In genomic region chr19:44356383-44357111, GRCh38 we compare ENCODE assay signal across 8 cellular contexts. TPM values are rescaled to one million over a fixed set of nuclear protein-coding genes. Genes with fewer than 3 reads are reported as not detected.
DNase-seq lines count a peak whose midpoint lies in the region; ATAC-seq, FAIRE-seq and TF ChIP-seq lines count a peak whose summit lies in the region.

Gene ZNF112 (minus strand): TSS chr19:44356680. CDS start chr19:44340539, 16,141 bp downstream.

- TF ChIP-seq CTCF in A673 (conservative IDR thresholded peaks at IDR 0.05; ENCODE audit: low read depth, low read length) (no peak), K562 (IDR thresholded peaks at IDR 0.05 in 2 of 3, conservative IDR thresholded peaks at IDR 0.05 in 1 of 3; ENCODE audit: insufficient read depth in 2 of 3, low read depth in 1 of 3, low read length in 3 of 3) (no peak), hepatocyte (IDR thresholded peaks at IDR 0.05; ENCODE audit: poor library complexity) (no peak), parathyroid adenoma (IDR thresholded peaks at IDR 0.05) (no peak)

- in situ Hi-C loops in K562 (cut with MboI) = no loop called here

- H3K4me1 ChIP-seq in A673 (ENCODE audit: insufficient read depth, low read length, poor library complexity, severe bottlenecking) (no peaks in the 10 kb centered on the region), K562 (replicated peaks in 1 of 2; ENCODE audit: control insufficient read depth in 2 of 2, insufficient read depth in 2 of 2, low read length in 2 of 2) (no peaks in the 10 kb centered on the region), hepatocyte (ENCODE audit: insufficient read depth) (no peaks in the 10 kb centered on the region), parathyroid adenoma (no peaks in the 10 kb centered on the region)

- POLR2A ChIA-PET in A673 (lab: Charles Lee; ENCODE audit: low non-redundant PET) = no interaction called here
- POLR2A ChIA-PET in K562 (lab: Yijun Ruan, JAX) = no interaction called here

- no peaks in the 10 kb centered on the region for H4K20me1 ChIP-seq in K562 (replicated peaks; ENCODE audit: control insufficient read depth, insufficient read depth, low read length)
- H4K20me1 ChIP-seq in hepatocyte (ENCODE audit: insufficient read depth, poor library complexity, severe bottlenecking) = no peaks in the 10 kb centered on the region

- CTCF ChIA-PET in A673 (lab: Charles Lee) = no interaction called here
- CTCF ChIA-PET in K562 (lab: Yijun Ruan, JAX; ENCODE audit: low intra/inter-chr PET ratio) = no interaction called here

- H3K4me3 ChIP-seq in A673 (ENCODE audit: low read depth, low read length, poor library complexity, severe bottlenecking) (peak within 1 kb of the TSS; percentile 64), K562 (peak within 1 kb of the TSS; percentile 39), hepatocyte (peak within 1 kb of the TSS; percentile 54), parathyroid adenoma (ENCODE audit: low read depth, low read length) (peak within 1 kb of the TSS; percentile 90)

- FAIRE-seq in H54 (lab: Jason Lieb, UNC) (peak; percentile 100), K562 (lab: Jason Lieb, UNC) (peak; percentile 96)

- peak within 1 kb of the TSS; percentile 71 for H3K4me2 ChIP-seq in K562 (ENCODE audit: insufficient read depth, low read length)
- peak within 1 kb of the TSS; percentile 79 for H3K4me2 ChIP-seq in hepatocyte
- peak within 1 kb of the TSS; percentile 98 for H3K4me2 ChIP-seq in parathyroid adenoma (ENCODE audit: low read length)

- 5% methylated on average over 38 of the region's 38 CpGs for WGBS in K562 (ENCODE audit: insufficient coverage, low coverage, missing lambda C conversion rate)
- 3% methylated on average over 38 of the region's 38 CpGs for WGBS in hepatocyte (ENCODE audit: low lambda C conversion rate, missing lambda C conversion rate)

- H3K27me3 ChIP-seq in A673 (replicated peaks; ENCODE audit: insufficient read depth, low read depth, low read length, poor library complexity) (no peaks in the 10 kb centered on the region), K562 (ENCODE audit: control insufficient read depth in 2 of 2, insufficient read depth in 2 of 2, low read length in 2 of 2) (no peaks in the 10 kb centered on the region), hepatocyte (no peaks in the 10 kb centered on the region), parathyroid adenoma (ENCODE audit: control insufficient read depth, insufficient read depth, low read length) (no peaks in the 10 kb centered on the region)

- no peaks in the 10 kb centered on the region for H3K9me2 ChIP-seq in hepatocyte (replicated peaks; ENCODE audit: insufficient read depth)

- H3K9me1 ChIP-seq in K562 (ENCODE audit: control insufficient read depth, insufficient read depth, low read length) = no peaks in the 10 kb centered on the region

- H2AFZ ChIP-seq in K562 (ENCODE audit: low read depth, low read length) (peak within 1 kb of the TSS; percentile 95), hepatocyte (peak within 1 kb of the TSS; percentile 90), parathyroid adenoma (peak within 1 kb of the TSS; percentile 88)

- H3K79me2 ChIP-seq in K562 (ENCODE audit: control insufficient read depth, insufficient read depth, low read length) (no peaks in the 10 kb centered on the region), hepatocyte (peaks cover 43% of the 10 kb centered on the region), parathyroid adenoma (no peaks in the 10 kb centered on the region)

- TF ChIP-seq RAD21 in K562 (CRISPR knock-in tag; conservative IDR thresholded peaks at IDR 0.05 in 1 of 2, IDR thresholded peaks at IDR 0.05 in 1 of 2) = no peak

- ATAC-seq in K562 (peak; percentile 97), HG02852 (IDR thresholded peaks at IDR 0.05; ENCODE audit: unreplicated experiment) (no peak), GM19397 (IDR thresholded peaks at IDR 0.05; ENCODE audit: unreplicated experiment) (no peak)

- TF ChIP-seq POLR2A in H54 (IDR thresholded peaks at IDR 0.05; ENCODE audit: low read depth, low read length) (peak; percentile 72), K562 (conservative IDR thresholded peaks at IDR 0.05) (no peak)

- no peak for TF ChIP-seq EP300 in K562 (IDR thresholded peaks at IDR 0.05; ENCODE audit: low read length)

- no TSS peak for BruUV-seq in A673 (replicated peaks; lab: Mats Ljungman, UMichigan)
- BruUV-seq in K562 (replicated peaks; lab: Mats Ljungman, UMichigan) = no TSS peak

- DNase-seq in A673 (ENCODE audit: low spot score) (peak; percentile 97), H54 (ENCODE audit: insufficient read length, low spot score) (peak; percentile 61), NCI-H526 (lab: John Stamatoyannopoulos, UW) (peak; percentile 93 to 97), K562 (ENCODE audit: extremely low read depth in 1 of 4, low spot score in 3 of 4) (peak; percentile 43 to 77 (median 51)), hepatocyte (ENCODE audit: low spot score) (peak; percentile 93)

- peak within 1 kb of the TSS; percentile 39 for H3K27ac ChIP-seq in A673 (ENCODE audit: low read depth, low read length, poor library complexity, severe bottlenecking)
- no peak within 1 kb of the TSS for H3K27ac ChIP-seq in K562 (ENCODE audit: extremely low read depth, low read depth, low read length)
- H3K27ac ChIP-seq in hepatocyte = peak within 1 kb of the TSS; percentile 42
- peak within 1 kb of the TSS; percentile 50 for H3K27ac ChIP-seq in parathyroid adenoma

- intact Hi-C loops in A673 (cut with micrococcal nuclease; ENCODE audit: unreplicated experiment) = no loop called here
- intact Hi-C loops in K562 (cut with micrococcal nuclease) = no loop called here

- H3K36me3 ChIP-seq in A673 (ENCODE audit: insufficient read depth, low read length, poor library complexity, severe bottlenecking) (no peaks in the 10 kb centered on the region), K562 (ENCODE audit: control insufficient read depth, insufficient read depth, low read length) (no peaks in the 10 kb centered on the region), hepatocyte (replicated peaks; ENCODE audit: insufficient read depth, low read depth) (no peaks in the 10 kb centered on the region), parathyroid adenoma (ENCODE audit: control insufficient read depth, insufficient read depth, low read length) (no peaks in the 10 kb centered on the region)

- peak within 1 kb of the TSS in 1 of 2 experiments; percentile 26; a peak in 2 of 4 replicates for H3K9ac ChIP-seq in K562 (ENCODE audit: insufficient read depth in 1 of 2, low read depth in 2 of 2, low read length in 2 of 2)
- peak within 1 kb of the TSS; percentile 16 for H3K9ac ChIP-seq in parathyroid adenoma

- H3K9me3 ChIP-seq in A673 (ENCODE audit: low read depth, low read length, poor library complexity, severe bottlenecking) (peaks cover 5% of the 10 kb centered on the region), K562 (replicated peaks; ENCODE audit: control insufficient read depth, insufficient read depth, low read depth, low read length) (no peaks in the 10 kb centered on the region), hepatocyte (ENCODE audit: low read depth) (no peaks in the 10 kb centered on the region), parathyroid adenoma (ENCODE audit: control insufficient read depth, low read length) (no peaks in the 10 kb centered on the region)

TF ChIP-seq in K562, 482 proteins besides CTCF, POLR2A, EP300 and RAD21 (continues in another document):
- no peak for TF ChIP-seq SP1 (CRISPR knock-in tag; IDR thresholded peaks at IDR 0.05)
- TF ChIP-seq PATZ1 (CRISPR knock-in tag; IDR thresholded peaks at IDR 0.05; ENCODE audit: borderline replicate concordance) = no peak
- TF ChIP-seq NFRKB (IDR thresholded peaks at IDR 0.05; ENCODE audit: low read depth) = no peak

RNA-seq across cellular contexts. Expression of gene ZNF112, which starts in this region (rescaled TPM):
- 7.8 and 8.2 TPM in 2 replicates for total RNA-seq in A673 (2021)
- 0.53 and 2.6 TPM in 2 replicates for total RNA-seq in K562 (2011; cell fraction: chromatin; rRNA removed; ENCODE audit: low replicate concordance)
- 0.67 and 0.79 TPM in 2 replicates for total RNA-seq in K562 (2011; cell fraction: nucleolus; rRNA removed)
- 0.99 and 1.6 TPM in 2 replicates for total RNA-seq in K562 (2011; cell fraction: nucleoplasm; rRNA removed)
- 0.45 and 0.68 TPM in 2 replicates for total RNA-seq in K562 (2014; rRNA removed)
- 0.84 and 0.89 TPM in 2 replicates for total RNA-seq in K562 (2014; rRNA removed; fragmentation: Illumina TruSeq; extraction: Trizol)
- 0.94 and 1.3 TPM in 2 replicates for total RNA-seq in K562 (2015; rRNA removed; fragmentation: Illumina TruSeq; extraction: Trizol)
- total RNA-seq in K562 (2021) = 0.40 and 0.58 TPM in 2 replicates
- polyA plus RNA-seq in K562 (2011; rRNA removed) = 0.30 and 0.61 TPM in 2 replicates
- polyA plus RNA-seq in K562 (2011; cell fraction: cytosol; rRNA removed) = 0.03 and 0.06 TPM in 2 replicates
- 0.80 and 1.1 TPM in 2 replicates for polyA plus RNA-seq in K562 (2011; cell fraction: nucleus; rRNA removed)
- polyA plus RNA-seq in K562 (2012) = 0.47 and 0.84 TPM in 2 replicates
- 0.62 and 0.95 TPM in 2 replicates for polyA plus RNA-seq in K562 (2014; fragmentation: Illumina TruSeq; extraction: Trizol)
- polyA plus RNA-seq in K562 (2014; fragmentation: Nextera tagmentation; extraction: Ambion mirVana) = under 1 TPM; 0.21 to 0.31 TPM
- 0.40 and 0.58 TPM in 2 replicates for polyA plus RNA-seq in K562 (2014; rRNA removed)
- polyA minus RNA-seq in K562 (2011; rRNA and poly(A)+ RNA removed) = 0.63 and 0.69 TPM in 2 replicates
- polyA minus RNA-seq in K562 (2011; cell fraction: cytosol; rRNA and poly(A)+ RNA removed) = not detected in 2 replicates
- polyA minus RNA-seq in K562 (2011; cell fraction: nucleus; rRNA and poly(A)+ RNA removed) = 0.94 and 1.00 TPM in 2 replicates
- total RNA-seq in hepatocyte = 6.7 and 8.8 TPM in 2 replicates
- polyA plus RNA-seq in hepatocyte = 2.6 and 3.3 TPM in 2 replicates

Comparison
In these comparisons a context has a peak if more than half of its experiments do, and no peak if none do; other contexts are left out.
1. H3K4me3 ChIP-seq: peak in every context shown above with its lines; median percentile 90 in parathyroid adenoma; 64 in A673; 54 in hepatocyte; 39 in K562.